Comparison of ENCODE assay signal across 8 cellular contexts in genomic region chr17:7561028-7561575, GRCh38. TPM values are rescaled to one million over a fixed set of nuclear protein-coding genes. Genes with fewer than 3 reads are reported as not detected.
A peak's percentile ranks its signal among the peaks of the same experiment; 100 is the strongest.
DNase-seq lines count a peak whose midpoint lies in the region; ATAC-seq and TF ChIP-seq lines count a peak whose summit lies in the region.

No MANE protein-coding gene starts in this region.

- intact Hi-C loops in heart left ventricle (cut with DNase I) (loop anchor here (1.0 to 10.0 kb wide), 12 partner anchors 11 to 209 kb away; partner anchors contain the start of genes KCTD11 (in 3 of the 10), FGF11 (in 2 of the 10), TMEM102 (in 2 of the 10) and TMEM95 (in 2 of the 10)), posterior cingulate gyrus (cut with DNase I) (loop anchor here (1.0 to 5.0 kb wide), 3 partner anchors 47 to 209 kb away; partner anchors contain the start of genes KCTD11 and POLR2A)

- H3K27me3 ChIP-seq in adipocyte (replicated peaks; ENCODE audit: control insufficient read depth, insufficient read depth, low read length) (no peaks in the 10 kb centered on the region), heart left ventricle (no peaks in the 10 kb centered on the region), upper lobe of left lung (no peaks in the 10 kb centered on the region)

- peak; percentile 91 for DNase-seq in ELR (ENCODE audit: low read depth)
- peak; percentile 88 for DNase-seq in NCI-H1105 (lab: John Stamatoyannopoulos, UW)
- peak; percentile 65 for DNase-seq in T follicular helper cell (ENCODE audit: low read depth)
- DNase-seq in adipocyte (ENCODE audit: low read depth): peak; percentile 96
- DNase-seq in heart left ventricle: peak; percentile 90 to 94 (median 92)
- DNase-seq in posterior cingulate gyrus: peak; percentile 77 to 98 (median 90)
- peak; percentile 95 to 96 for DNase-seq in upper lobe of left lung

- H3K9me3 ChIP-seq in HEK293 (ENCODE audit: control insufficient read depth, insufficient read depth, low read depth, low read length): no peaks in the 10 kb centered on the region
- no peaks in the 10 kb centered on the region for H3K9me3 ChIP-seq in adipocyte (ENCODE audit: control insufficient read depth, low read length)
- H3K9me3 ChIP-seq in heart left ventricle: no peaks in the 10 kb centered on the region
- no peaks in the 10 kb centered on the region for H3K9me3 ChIP-seq in upper lobe of left lung

- H3K27ac ChIP-seq in HEK293 (ENCODE audit: extremely low read depth, low read depth, low read length) (peak overlapping the region; percentile 93), heart left ventricle (peak overlapping the region; percentile 80 to 98 (median 94)), upper lobe of left lung (peak overlapping the region; percentile 95 to 97 (median 96))

- CTCF ChIA-PET in HEK293 (lab: Yijun Ruan, JAX): interaction anchor here (0.6 to 5.1 kb wide), 92 partner anchors 9 to 631 kb away, joined by 3 to 112 read pairs (median 4); partner anchors contain the start of genes KCTD11, MPDU1, NEURL4 and PLSCR3

- H3K36me3 ChIP-seq in HEK293 (ENCODE audit: control insufficient read depth in 2 of 2, insufficient read depth in 1 of 2, low read length in 2 of 2) (peaks cover 26 to 33% of the 10 kb centered on the region in 2 experiments), adipocyte (ENCODE audit: control insufficient read depth, insufficient read depth, low read length, severe bottlenecking) (peaks cover 24% of the 10 kb centered on the region), heart left ventricle (peaks cover 0 to 32% (median 31%) of the 10 kb centered on the region in 9 donors), upper lobe of left lung (peaks cover 17 to 32% (median 28%) of the 10 kb centered on the region in 4 donors)

- 0 to 1% (median 1%) methylated on average over 27 to 32 of the region's 32 CpGs for WGBS in heart left ventricle, 4 donors
- 1% methylated on average over 31 to 32 of the region's 32 CpGs for WGBS in upper lobe of left lung, 2 donors

- H3K4me3 ChIP-seq in HEK293 (ENCODE audit: low read depth, low read length) (peak overlapping the region; percentile 85), adipocyte (ENCODE audit: low read length) (peak overlapping the region; percentile 81), heart left ventricle (peak overlapping the region; percentile 58 to 98 (median 93)), upper lobe of left lung (peak overlapping the region; percentile 67 to 95 (median 72))

- peak overlapping the region; percentile 88 for H3K9ac ChIP-seq in adipocyte (ENCODE audit: low read length)

- POLR2A ChIA-PET in HEK293 (lab: Yijun Ruan, JAX): interaction anchor here (0.6 to 2.8 kb wide), 28 partner anchors 9 to 232 kb away, joined by 3 to 17 read pairs (median 5); partner anchors contain the start of genes CD68, CHRNB1, FXR2 and MPDU1

- TF ChIP-seq CTCF in HEK293 (tag by site-specific recombination; IDR thresholded peaks at IDR 0.05) (peak; percentile 90), heart left ventricle (IDR thresholded peaks at IDR 0.05) (peak; percentile 78 to 90 (median 86)), upper lobe of left lung (IDR thresholded peaks at IDR 0.05) (peak; percentile 88 to 95 (median 92))

- no peak for TF ChIP-seq EP300 in upper lobe of left lung (IDR thresholded peaks at IDR 0.05)

- TF ChIP-seq POLR2A in heart left ventricle (IDR thresholded peaks at IDR 0.05) (no peak), upper lobe of left lung (IDR thresholded peaks at IDR 0.05) (no peak)

- H3K4me1 ChIP-seq in HEK293 (ENCODE audit: control insufficient read depth, insufficient read depth, low read length): peaks cover 11% of the 10 kb centered on the region
- H3K4me1 ChIP-seq in adipocyte (ENCODE audit: control insufficient read depth, insufficient read depth, low read length): peaks cover 45% of the 10 kb centered on the region
- peaks cover 11 to 75% (median 57%) of the 10 kb centered on the region in 12 donors for H3K4me1 ChIP-seq in heart left ventricle
- peaks cover 61 to 75% (median 68%) of the 10 kb centered on the region in 4 donors for H3K4me1 ChIP-seq in upper lobe of left lung

- peak; percentile 67 to 80 (median 77) for ATAC-seq in heart left ventricle
- peak; percentile 89 for ATAC-seq in upper lobe of left lung (ENCODE audit: low FRiP score in 2 of 2)

TF ChIP-seq in HEK293, 187 proteins besides CTCF, POLR2A, EP300 and RAD21 (continues in another document):
- TF ChIP-seq ZNF26 (tag by site-specific recombination; IDR thresholded peaks at IDR 0.05) (no peak), HIC1 (tag by site-specific recombination; IDR thresholded peaks at IDR 0.05) (peak; percentile 86), ZFP3 (tag by site-specific recombination; IDR thresholded peaks at IDR 0.05; ENCODE audit: low read depth) (no peak), GLIS2 (tag by site-specific recombination; IDR thresholded peaks at IDR 0.05) (peak; percentile 54; the same call in 1 of the 2 replicates), ZNF155 (tag by site-specific recombination; IDR thresholded peaks at IDR 0.05) (no peak), ZNF223 (tag by site-specific recombination; IDR thresholded peaks at IDR 0.05) (peak; percentile 44; the same call in 1 of the 2 replicates), REPIN1 (tag by site-specific recombination; IDR thresholded peaks at IDR 0.05; ENCODE audit: low read depth) (no peak), IKZF3 (tag by site-specific recombination; IDR thresholded peaks at IDR 0.05) (peak; percentile 38; the same call in 1 of the 2 replicates), BCL11B (tag by site-specific recombination; IDR thresholded peaks at IDR 0.05; ENCODE audit: low read depth) (peak; percentile 45), ZEB2 (tag by site-specific recombination; IDR thresholded peaks at IDR 0.05) (peak; percentile 71; the same call in 1 of the 2 replicates), KLF1 (tag by site-specific recombination; IDR thresholded peaks at IDR 0.05) (peak; percentile 54), ZNF747 (tag by site-specific recombination; IDR thresholded peaks at IDR 0.05) (no peak), KLF8 (tag by site-specific recombination; IDR thresholded peaks at IDR 0.05) (peak; percentile 81), ZNF324 (tag by site-specific recombination; IDR thresholded peaks at IDR 0.05) (no peak), KLF7 (tag by site-specific recombination; IDR thresholded peaks at IDR 0.05; ENCODE audit: borderline replicate concordance) (peak; percentile 12; the same call in 1 of the 2 replicates), ZNF292 (tag by site-specific recombination; IDR thresholded peaks at IDR 0.05; ENCODE audit: borderline replicate concordance, low read depth) (no peak), BCL11A (tag by site-specific recombination; IDR thresholded peaks at IDR 0.05; ENCODE audit: low read depth) (peak; percentile 68; the same call in 1 of the 2 replicates), ZNF16 (tag by site-specific recombination; IDR thresholded peaks at IDR 0.05; ENCODE audit: low read depth) (no peak), ZNF24 (tag by site-specific recombination; IDR thresholded peaks at IDR 0.05) (0 out of 2 replicates have a peak, but pooled peaks have one; percentile 46), ZNF629 (tag by site-specific recombination; IDR thresholded peaks at IDR 0.05) (peak; percentile 55; the same call in 1 of the 2 replicates), SP3 (tag by site-specific recombination; IDR thresholded peaks at IDR 0.05) (peak; percentile 21; the same call in 1 of the 2 replicates)

RNA-seq across cellular contexts. Expression of gene SENP3, which starts 0.6 kb away (rescaled TPM):
- total RNA-seq in heart left ventricle (10 to 100 TPM; 26.4 to 59.5 (median 28.9) TPM), upper lobe of left lung (100 to 1,000 TPM in 1 of 6 donors, 10 to 100 TPM in 5; 54.2 to 108 (median 57.5) TPM)
- 10 to 100 TPM; 29.1 to 65.5 TPM for polyA plus RNA-seq in heart left ventricle

RNA-seq across cellular contexts. Expression of gene TNFSF13, which starts 2.6 kb away (rescaled TPM):
- total RNA-seq in heart left ventricle: 10 to 100 TPM in 3 of 9 donors, 1 to 10 TPM in 6; 3.7 to 43.0 (median 6.4) TPM
- polyA plus RNA-seq in heart left ventricle: 1 to 10 TPM; 6.9 to 7.1 TPM
- 100 to 1,000 TPM in 4 of 6 donors, 10 to 100 TPM in 2; 74.2 to 226 (median 129) TPM for total RNA-seq in upper lobe of left lung

RNA-seq across cellular contexts. Expression of gene TNFSF12, which starts 12.2 kb away (rescaled TPM):
- total RNA-seq in heart left ventricle (10 to 100 TPM; 20.3 to 49.5 (median 35.1) TPM), upper lobe of left lung (100 to 1,000 TPM in 1 of 6 donors, 10 to 100 TPM in 5; 32.3 to 158 (median 73.2) TPM)
- polyA plus RNA-seq in heart left ventricle: 10 to 100 TPM; 19.6 to 36.8 TPM

RNA-seq across cellular contexts. Expression of gene CD68, which starts 18.3 kb away (rescaled TPM):
- total RNA-seq in heart left ventricle (100 to 1,000 TPM in 2 of 9 donors, 10 to 100 TPM in 6, 1 to 10 TPM in 1; 9.9 to 324 (median 22.5) TPM), upper lobe of left lung (100 to 1,000 TPM in 5 of 6 donors, 10 to 100 TPM in 1; 76.5 to 500 (median 260) TPM)
- polyA plus RNA-seq in heart left ventricle: 10 to 100 TPM; 11.3 to 46.7 TPM

RNA-seq across cellular contexts. Expression of gene MPDU1, which starts 22.6 kb away (rescaled TPM):
- total RNA-seq in heart left ventricle (10 to 100 TPM; 18.4 to 90.1 (median 25.4) TPM), upper lobe of left lung (100 to 1,000 TPM in 1 of 6 donors, 10 to 100 TPM in 5; 50.6 to 121 (median 56.2) TPM)
- 100 to 1,000 TPM in 1 of 2 donors, 10 to 100 TPM in 1; 33.3 to 106 TPM for polyA plus RNA-seq in heart left ventricle

Comparison
In these comparisons a context has a peak if more than half of its experiments do, and no peak if none do; other contexts are left out.
1. Peak in every context shown above with its lines: DNase-seq, ATAC-seq, H3K4me3 ChIP-seq and H3K27ac ChIP-seq.